ENCODE assay signal across 11 cellular contexts in genomic region chr9:76219555-76220151, GRCh38.
A peak's percentile ranks its signal among the peaks of the same experiment; 100 is the strongest.
DNase-seq lines count a peak whose midpoint lies in the region; ATAC-seq and TF ChIP-seq lines count a peak whose summit lies in the region.
"Had no signal": no experiment of that assay in that cellular context is flagged by ENCODE, and none has a peak within 500 bp of the region (broad histone marks: within the 10 kb centered on the region; RNA-seq: fewer than 3 reads in every experiment).

No MANE protein-coding gene starts in this region.

- H3K9ac ChIP-seq in fibroblast of lung (ENCODE audit: insufficient read depth, low read length): no peak overlapping the region

- DNase-seq in DMS 273 (lab: John Stamatoyannopoulos, UW; ENCODE audit: unreplicated experiment): peak; percentile 5
- no peak for DNase-seq in DMS 273 treated with DMSO at 0.1 percent for 48 hours (lab: John Stamatoyannopoulos, UW)
- peak; percentile 32 for DNase-seq in NCI-H69 (lab: John Stamatoyannopoulos, UW)
- DNase-seq in fibroblast of lung (ENCODE audit: low read depth in 2 of 2): no peak
- no peak for DNase-seq in progenitor cell of endocrine pancreas (ENCODE audit: low spot score, unreplicated experiment)
- no peak for DNase-seq in NCI-H2227 (lab: John Stamatoyannopoulos, UW; ENCODE audit: unreplicated experiment)
- DNase-seq: activated CD8-positive, alpha-beta memory T cell treated with anti-CD3 and anti-CD28 coated beads, Interleukin-2, amount 10 ng/mL, durations not matched to agents 7 days and 5 days; NCI-H82 had no signal

- no peak overlapping the region for H3K4me2 ChIP-seq in fibroblast of lung (ENCODE audit: extremely low read depth, insufficient read depth, low read length)

- H3K4me1 Mint-ChIP-seq in progenitor cell of endocrine pancreas (ENCODE audit: low read depth): peaks cover 2% of the 10 kb centered on the region
- H3K4me1 Mint-ChIP-seq: activated CD8-positive, alpha-beta memory T cell treated with anti-CD3 and anti-CD28 coated beads, Interleukin-2, amount 10 ng/mL, durations not matched to agents 7 days and 5 days had no signal

- H3K79me2 ChIP-seq in fibroblast of lung (ENCODE audit: control insufficient read depth, insufficient read depth, low read length): no peaks in the 10 kb centered on the region

- H3K4me1 ChIP-seq in fibroblast of lung (ENCODE audit: control insufficient read depth, extremely low read depth, insufficient read depth, low read length): peaks cover 15% of the 10 kb centered on the region

- no peaks in the 10 kb centered on the region for H4K20me1 ChIP-seq in fibroblast of lung (ENCODE audit: control insufficient read depth, extremely low read depth, insufficient read depth, low read length)

- no peak overlapping the region for H3K27ac ChIP-seq in fibroblast of lung (ENCODE audit: insufficient read depth, low read length)

- H3K27ac Mint-ChIP-seq in progenitor cell of endocrine pancreas: no peak overlapping the region
- H3K27ac Mint-ChIP-seq: activated CD8-positive, alpha-beta memory T cell treated with anti-CD3 and anti-CD28 coated beads, Interleukin-2, amount 10 ng/mL, durations not matched to agents 7 days and 5 days; T-helper 1 cell treated with Interleukin-12 subunit alpha and Interleukin-12 subunit beta and Interleukin-4 antibody, amounts not matched to agents 30 μg/mL and 1 μg/mL, for 36 hours had no signal

- H3K9me3 Mint-ChIP-seq in progenitor cell of endocrine pancreas (ENCODE audit: low read depth): no peaks in the 10 kb centered on the region
- H3K9me3 Mint-ChIP-seq: T-helper 1 cell treated with Interleukin-12 subunit alpha and Interleukin-12 subunit beta and Interleukin-4 antibody, amounts not matched to agents 30 μg/mL and 1 μg/mL, for 36 hours had no signal

- no peaks in the 10 kb centered on the region for H3K9me3 ChIP-seq in fibroblast of lung (ENCODE audit: control insufficient read depth, insufficient read depth, low read depth, low read length)

- no peaks in the 10 kb centered on the region for H3K36me3 ChIP-seq in fibroblast of lung (ENCODE audit: control insufficient read depth, insufficient read depth, low read length)

- peaks cover 4% of the 10 kb centered on the region for H3K27me3 Mint-ChIP-seq in progenitor cell of endocrine pancreas
- H3K27me3 Mint-ChIP-seq: activated CD8-positive, alpha-beta memory T cell treated with anti-CD3 and anti-CD28 coated beads, Interleukin-2, amount 10 ng/mL, durations not matched to agents 7 days and 5 days had no signal

- TF ChIP-seq CTCF in fibroblast of lung (conservative IDR thresholded peaks at IDR 0.05 in 1 of 2, IDR thresholded peaks at IDR 0.05 in 1 of 2; ENCODE audit: low read depth in 1 of 2, low read length in 2 of 2) (peak; percentile 16 to 30), progenitor cell of endocrine pancreas (IDR thresholded peaks at IDR 0.05; ENCODE audit: unreplicated experiment) (peak; percentile 25)

- H2AFZ ChIP-seq in fibroblast of lung (ENCODE audit: low read length): no peak overlapping the region

- no peak overlapping the region for H3K4me3 Mint-ChIP-seq in progenitor cell of endocrine pancreas (ENCODE audit: low read depth)
- H3K4me3 Mint-ChIP-seq: activated CD8-positive, alpha-beta memory T cell treated with anti-CD3 and anti-CD28 coated beads, Interleukin-2, amount 10 ng/mL, durations not matched to agents 7 days and 5 days; T-helper 1 cell treated with Interleukin-12 subunit alpha and Interleukin-12 subunit beta and Interleukin-4 antibody, amounts not matched to agents 30 μg/mL and 1 μg/mL, for 36 hours had no signal

- H3K27me3 ChIP-seq in fibroblast of lung (ENCODE audit: control insufficient read depth, insufficient read depth, low read length): no peaks in the 10 kb centered on the region

- no peak overlapping the region for H3K4me3 ChIP-seq in fibroblast of lung (replicated peaks in 1 of 4; ENCODE audit: control extremely low read depth in 1 of 4, insufficient read depth in 1 of 4, low read depth in 3 of 4, low read length in 4 of 4)

- ATAC-seq in HG02870 (IDR thresholded peaks at IDR 0.05; ENCODE audit: unreplicated experiment): no peak
- no peak for ATAC-seq in GM18498 (IDR thresholded peaks at IDR 0.05; ENCODE audit: unreplicated experiment)
- ATAC-seq: activated CD8-positive, alpha-beta memory T cell treated with anti-CD3 and anti-CD28 coated beads, Interleukin-2, amount 10 ng/mL, durations not matched to agents 7 days and 5 days had no signal

- no peaks in the 10 kb centered on the region for H3K36me3 Mint-ChIP-seq in progenitor cell of endocrine pancreas (ENCODE audit: insufficient read depth)
- H3K36me3 Mint-ChIP-seq: activated CD8-positive, alpha-beta memory T cell treated with anti-CD3 and anti-CD28 coated beads, Interleukin-2, amount 10 ng/mL, durations not matched to agents 7 days and 5 days had no signal

Comparison
In these comparisons a context has a peak if more than half of its experiments do, and no peak if none do; other contexts are left out.
1. DNase-seq: peak in DMS 273 (single experiment) and NCI-H69 (single experiment); none in DMS 273 treated with DMSO at 0.1 percent for 48 hours (single experiment), fibroblast of lung (0 of 2), progenitor cell of endocrine pancreas (single experiment) and NCI-H2227 (single experiment).